1 cellular context compared by ENCODE assay signal in genomic region chr17:74836691-74837467, GRCh38.
TF ChIP-seq lines count a peak whose summit lies in the region.

No MANE protein-coding gene starts in this region.

TF ChIP-seq in SK-N-SH, 30 proteins besides CTCF, POLR2A, EP300 and RAD21 (continued from another document):
- TF ChIP-seq MXI1 (IDR thresholded peaks at IDR 0.05; ENCODE audit: low read depth, low read length) (no peak), ZBTB33 (IDR thresholded peaks at IDR 0.05; ENCODE audit: borderline replicate concordance, low read depth) (no peak), USF2 (IDR thresholded peaks at IDR 0.05; ENCODE audit: borderline replicate concordance, low read depth, low read length) (no peak), MAX (IDR thresholded peaks at IDR 0.05; ENCODE audit: low read depth) (no peak)
